3 cellular contexts compared by ENCODE assay signal in the genomic region with DNA sequence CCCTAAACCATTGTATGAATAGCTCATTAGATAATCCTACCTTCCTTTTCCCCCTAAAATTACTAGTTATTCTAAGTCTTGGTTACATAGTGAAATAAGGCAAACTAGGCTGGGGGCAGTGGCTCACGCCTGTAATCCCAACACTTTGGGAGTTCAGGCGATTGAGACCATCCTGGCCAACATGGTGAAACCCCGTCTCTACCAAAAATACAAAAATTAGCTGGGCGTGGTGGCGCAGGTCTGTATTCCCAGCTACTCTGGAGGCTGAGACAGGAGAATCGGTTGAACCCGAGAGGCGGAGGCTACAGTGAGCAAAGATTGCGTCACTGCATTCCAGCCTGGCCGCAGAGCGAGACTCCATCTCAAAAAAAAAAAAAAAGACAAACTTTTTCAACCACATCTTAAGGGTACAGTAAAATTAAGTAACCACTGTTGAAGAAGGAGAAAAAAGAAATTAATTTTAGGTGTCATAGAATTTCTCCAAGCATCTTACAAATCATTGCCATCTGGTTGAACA.
A peak's percentile ranks its signal among the peaks of the same experiment; 100 is the strongest.
TF ChIP-seq lines count a peak whose summit lies in the region.

No MANE protein-coding gene starts in this region.

TF ChIP-seq in HepG2, 621 proteins besides CTCF, POLR2A, EP300 and RAD21 (continues in another document):
- TF ChIP-seq ZNF557 (CRISPR knock-in tag; IDR thresholded peaks at IDR 0.05) = no peak
- TF ChIP-seq, protein P1, sequence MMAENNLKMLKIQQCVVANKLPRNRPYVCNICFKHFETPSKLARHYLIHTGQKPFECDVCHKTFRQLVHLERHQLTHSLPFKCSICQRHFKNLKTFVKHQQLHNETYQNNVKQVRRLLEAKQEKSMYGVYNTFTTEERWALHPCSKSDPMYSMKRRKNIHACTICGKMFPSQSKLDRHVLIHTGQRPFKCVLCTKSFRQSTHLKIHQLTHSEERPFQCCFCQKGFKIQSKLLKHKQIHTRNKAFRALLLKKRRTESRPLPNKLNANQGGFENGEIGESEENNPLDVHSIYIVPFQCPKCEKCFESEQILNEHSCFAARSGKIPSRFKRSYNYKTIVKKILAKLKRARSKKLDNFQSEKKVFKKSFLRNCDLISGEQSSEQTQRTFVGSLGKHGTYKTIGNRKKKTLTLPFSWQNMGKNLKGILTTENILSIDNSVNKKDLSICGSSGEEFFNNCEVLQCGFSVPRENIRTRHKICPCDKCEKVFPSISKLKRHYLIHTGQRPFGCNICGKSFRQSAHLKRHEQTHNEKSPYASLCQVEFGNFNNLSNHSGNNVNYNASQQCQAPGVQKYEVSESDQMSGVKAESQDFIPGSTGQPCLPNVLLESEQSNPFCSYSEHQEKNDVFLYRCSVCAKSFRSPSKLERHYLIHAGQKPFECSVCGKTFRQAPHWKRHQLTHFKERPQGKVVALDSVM (CRISPR knock-in tag; IDR thresholded peaks at IDR 0.05) = peak; percentile 27; the same call in 1 of the 2 replicates
- TF ChIP-seq, protein P2, sequence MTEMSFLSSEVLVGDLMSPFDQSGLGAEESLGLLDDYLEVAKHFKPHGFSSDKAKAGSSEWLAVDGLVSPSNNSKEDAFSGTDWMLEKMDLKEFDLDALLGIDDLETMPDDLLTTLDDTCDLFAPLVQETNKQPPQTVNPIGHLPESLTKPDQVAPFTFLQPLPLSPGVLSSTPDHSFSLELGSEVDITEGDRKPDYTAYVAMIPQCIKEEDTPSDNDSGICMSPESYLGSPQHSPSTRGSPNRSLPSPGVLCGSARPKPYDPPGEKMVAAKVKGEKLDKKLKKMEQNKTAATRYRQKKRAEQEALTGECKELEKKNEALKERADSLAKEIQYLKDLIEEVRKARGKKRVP (CRISPR knock-in tag; IDR thresholded peaks at IDR 0.05) = no peak
- no peak for TF ChIP-seq ZNF879 (CRISPR knock-in tag; IDR thresholded peaks at IDR 0.05)
- TF ChIP-seq PHF21A (CRISPR knock-in tag; IDR thresholded peaks at IDR 0.05) = no peak
- TF ChIP-seq FOXM1 (CRISPR knock-in tag; IDR thresholded peaks at IDR 0.05) = no peak
- TF ChIP-seq CEBPB (IDR thresholded peaks at IDR 0.05; ENCODE audit: borderline replicate concordance, low read depth, low read length) = 0 out of 2 replicates have a peak, but pooled peaks have one; percentile 1
- TF ChIP-seq ZNF12 (CRISPR knock-in tag; IDR thresholded peaks at IDR 0.05) = no peak
- no peak for TF ChIP-seq PAWR (CRISPR knock-in tag; IDR thresholded peaks at IDR 0.05; ENCODE audit: borderline replicate concordance)
- TF ChIP-seq MBNL3 (CRISPR knock-in tag; conservative IDR thresholded peaks at IDR 0.05) = no peak
- TF ChIP-seq, protein P3, sequence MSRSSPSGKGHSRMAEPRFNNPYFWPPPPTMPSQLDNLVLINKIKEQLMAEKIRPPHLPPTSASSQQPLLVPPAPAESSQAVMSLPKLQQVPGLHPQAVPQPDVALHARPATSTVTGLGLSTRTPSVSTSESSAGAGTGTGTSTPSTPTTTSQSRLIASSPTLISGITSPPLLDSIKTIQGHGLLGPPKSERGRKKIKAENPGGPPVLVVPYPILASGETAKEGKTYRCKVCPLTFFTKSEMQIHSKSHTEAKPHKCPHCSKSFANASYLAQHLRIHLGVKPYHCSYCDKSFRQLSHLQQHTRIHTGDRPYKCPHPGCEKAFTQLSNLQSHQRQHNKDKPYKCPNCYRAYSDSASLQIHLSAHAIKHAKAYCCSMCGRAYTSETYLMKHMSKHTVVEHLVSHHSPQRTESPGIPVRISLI (CRISPR knock-in tag; IDR thresholded peaks at IDR 0.05; ENCODE audit: borderline replicate concordance) = no peak
- no peak for TF ChIP-seq ZNF136 (CRISPR knock-in tag; IDR thresholded peaks at IDR 0.05; ENCODE audit: low read depth)
- no peak for TF ChIP-seq KDM5A (IDR thresholded peaks at IDR 0.05; ENCODE audit: borderline replicate concordance, low read length)
- TF ChIP-seq ZNF251 (CRISPR knock-in tag; IDR thresholded peaks at IDR 0.05) = no peak
- no peak for TF ChIP-seq U2AF1 (optimal IDR thresholded peaks at IDR 0.05; ENCODE audit: low read depth, low read length)
- TF ChIP-seq NFE2 (CRISPR knock-in tag; IDR thresholded peaks at IDR 0.05) = no peak
- no peak for TF ChIP-seq ONECUT2 (CRISPR knock-in tag; IDR thresholded peaks at IDR 0.05)

TF ChIP-seq in Ishikawa, 13 proteins besides CTCF, POLR2A, EP300 and RAD21:
- no peak for TF ChIP-seq TAF1 (IDR thresholded peaks at IDR 0.05; ENCODE audit: low read depth)
- no peak for TF ChIP-seq FOXM1 (IDR thresholded peaks at IDR 0.05; ENCODE audit: borderline replicate concordance, low read depth)
- peak; percentile 71 for TF ChIP-seq CEBPB (IDR thresholded peaks at IDR 0.05)
- TF ChIP-seq, protein P4, sequence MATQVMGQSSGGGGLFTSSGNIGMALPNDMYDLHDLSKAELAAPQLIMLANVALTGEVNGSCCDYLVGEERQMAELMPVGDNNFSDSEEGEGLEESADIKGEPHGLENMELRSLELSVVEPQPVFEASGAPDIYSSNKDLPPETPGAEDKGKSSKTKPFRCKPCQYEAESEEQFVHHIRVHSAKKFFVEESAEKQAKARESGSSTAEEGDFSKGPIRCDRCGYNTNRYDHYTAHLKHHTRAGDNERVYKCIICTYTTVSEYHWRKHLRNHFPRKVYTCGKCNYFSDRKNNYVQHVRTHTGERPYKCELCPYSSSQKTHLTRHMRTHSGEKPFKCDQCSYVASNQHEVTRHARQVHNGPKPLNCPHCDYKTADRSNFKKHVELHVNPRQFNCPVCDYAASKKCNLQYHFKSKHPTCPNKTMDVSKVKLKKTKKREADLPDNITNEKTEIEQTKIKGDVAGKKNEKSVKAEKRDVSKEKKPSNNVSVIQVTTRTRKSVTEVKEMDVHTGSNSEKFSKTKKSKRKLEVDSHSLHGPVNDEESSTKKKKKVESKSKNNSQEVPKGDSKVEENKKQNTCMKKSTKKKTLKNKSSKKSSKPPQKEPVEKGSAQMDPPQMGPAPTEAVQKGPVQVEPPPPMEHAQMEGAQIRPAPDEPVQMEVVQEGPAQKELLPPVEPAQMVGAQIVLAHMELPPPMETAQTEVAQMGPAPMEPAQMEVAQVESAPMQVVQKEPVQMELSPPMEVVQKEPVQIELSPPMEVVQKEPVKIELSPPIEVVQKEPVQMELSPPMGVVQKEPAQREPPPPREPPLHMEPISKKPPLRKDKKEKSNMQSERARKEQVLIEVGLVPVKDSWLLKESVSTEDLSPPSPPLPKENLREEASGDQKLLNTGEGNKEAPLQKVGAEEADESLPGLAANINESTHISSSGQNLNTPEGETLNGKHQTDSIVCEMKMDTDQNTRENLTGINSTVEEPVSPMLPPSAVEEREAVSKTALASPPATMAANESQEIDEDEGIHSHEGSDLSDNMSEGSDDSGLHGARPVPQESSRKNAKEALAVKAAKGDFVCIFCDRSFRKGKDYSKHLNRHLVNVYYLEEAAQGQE (IDR thresholded peaks at IDR 0.05; ENCODE audit: low read depth) = no peak

TF ChIP-seq in H1, 55 proteins besides CTCF, POLR2A, EP300 and RAD21:
- TF ChIP-seq KDM1A (IDR thresholded peaks at IDR 0.05; ENCODE audit: borderline replicate concordance, low read length) (no peak), CEBPB (IDR thresholded peaks at IDR 0.05; ENCODE audit: low read depth, low read length) (peak; percentile 83), EGR1 (IDR thresholded peaks at IDR 0.05; ENCODE audit: borderline replicate concordance, low read depth, low read length) (no peak), TEAD4 (IDR thresholded peaks at IDR 0.05; ENCODE audit: low read depth, low read length) (0 out of 2 replicates have a peak, but pooled peaks have one; percentile 11)
